1 cellular context compared by ENCODE assay signal in the genomic region with DNA sequence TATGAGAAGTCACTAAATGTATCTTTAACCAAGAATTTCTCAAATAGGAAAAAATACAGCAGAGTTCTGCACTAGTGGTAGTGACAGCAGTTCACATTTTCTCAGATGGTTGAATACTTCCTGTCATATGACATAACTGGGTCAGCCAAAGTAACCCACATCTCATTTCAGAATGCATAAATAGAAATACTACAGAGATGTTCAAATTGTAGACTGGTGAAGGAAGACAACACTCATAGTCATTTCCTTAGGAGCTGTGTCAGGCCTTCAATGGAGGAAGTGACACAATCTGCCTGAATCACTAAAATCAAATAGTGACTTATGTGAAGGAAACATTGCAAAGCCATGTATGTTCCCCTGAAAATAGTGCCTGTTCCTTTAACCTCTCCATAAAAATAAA.
A peak's percentile ranks its signal among the peaks of the same experiment; 100 is the strongest.
TF ChIP-seq lines count a peak whose summit lies in the region.

No MANE protein-coding gene starts in this region.

TF ChIP-seq in GM12878, 131 proteins besides CTCF, POLR2A, EP300 and RAD21 (continued from another document):
- TF ChIP-seq, protein P1, sequence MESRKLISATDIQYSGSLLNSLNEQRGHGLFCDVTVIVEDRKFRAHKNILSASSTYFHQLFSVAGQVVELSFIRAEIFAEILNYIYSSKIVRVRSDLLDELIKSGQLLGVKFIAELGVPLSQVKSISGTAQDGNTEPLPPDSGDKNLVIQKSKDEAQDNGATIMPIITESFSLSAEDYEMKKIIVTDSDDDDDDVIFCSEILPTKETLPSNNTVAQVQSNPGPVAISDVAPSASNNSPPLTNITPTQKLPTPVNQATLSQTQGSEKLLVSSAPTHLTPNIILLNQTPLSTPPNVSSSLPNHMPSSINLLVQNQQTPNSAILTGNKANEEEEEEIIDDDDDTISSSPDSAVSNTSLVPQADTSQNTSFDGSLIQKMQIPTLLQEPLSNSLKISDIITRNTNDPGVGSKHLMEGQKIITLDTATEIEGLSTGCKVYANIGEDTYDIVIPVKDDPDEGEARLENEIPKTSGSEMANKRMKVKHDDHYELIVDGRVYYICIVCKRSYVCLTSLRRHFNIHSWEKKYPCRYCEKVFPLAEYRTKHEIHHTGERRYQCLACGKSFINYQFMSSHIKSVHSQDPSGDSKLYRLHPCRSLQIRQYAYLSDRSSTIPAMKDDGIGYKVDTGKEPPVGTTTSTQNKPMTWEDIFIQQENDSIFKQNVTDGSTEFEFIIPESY (IDR thresholded peaks at IDR 0.05) = no peak
- TF ChIP-seq, protein P2, sequence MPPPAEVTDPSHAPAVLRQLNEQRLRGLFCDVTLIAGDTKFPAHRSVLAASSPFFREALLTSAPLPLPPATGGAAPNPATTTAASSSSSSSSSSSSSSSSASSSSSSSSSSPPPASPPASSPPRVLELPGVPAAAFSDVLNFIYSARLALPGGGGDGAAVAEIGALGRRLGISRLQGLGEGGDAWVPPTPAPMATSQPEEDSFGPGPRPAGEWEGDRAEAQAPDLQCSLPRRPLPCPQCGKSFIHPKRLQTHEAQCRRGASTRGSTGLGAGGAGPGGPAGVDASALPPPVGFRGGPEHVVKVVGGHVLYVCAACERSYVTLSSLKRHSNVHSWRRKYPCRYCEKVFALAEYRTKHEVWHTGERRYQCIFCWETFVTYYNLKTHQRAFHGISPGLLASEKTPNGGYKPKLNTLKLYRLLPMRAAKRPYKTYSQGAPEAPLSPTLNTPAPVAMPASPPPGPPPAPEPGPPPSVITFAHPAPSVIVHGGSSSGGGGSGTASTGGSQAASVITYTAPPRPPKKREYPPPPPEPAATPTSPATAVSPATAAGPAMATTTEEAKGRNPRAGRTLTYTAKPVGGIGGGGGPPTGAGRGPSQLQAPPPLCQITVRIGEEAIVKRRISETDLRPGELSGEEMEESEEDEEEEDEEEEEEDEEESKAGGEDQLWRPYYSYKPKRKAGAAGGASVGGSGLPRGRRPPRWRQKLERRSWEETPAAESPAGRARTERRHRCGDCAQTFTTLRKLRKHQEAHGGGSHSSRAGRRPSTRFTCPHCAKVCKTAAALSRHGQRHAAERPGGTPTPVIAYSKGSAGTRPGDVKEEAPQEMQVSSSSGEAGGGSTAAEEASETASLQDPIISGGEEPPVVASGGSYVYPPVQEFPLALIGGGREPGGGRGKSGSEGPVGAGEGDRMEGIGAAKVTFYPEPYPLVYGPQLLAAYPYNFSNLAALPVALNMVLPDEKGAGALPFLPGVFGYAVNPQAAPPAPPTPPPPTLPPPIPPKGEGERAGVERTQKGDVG (CRISPR knock-in tag; IDR thresholded peaks at IDR 0.05) = no peak
- TF ChIP-seq CEBPB (IDR thresholded peaks at IDR 0.05; ENCODE audit: borderline replicate concordance in 1 of 2, low read depth in 2 of 2, low read length in 2 of 2) (no peak), RAD51 (IDR thresholded peaks at IDR 0.05) (peak; percentile 71), SPI1 (IDR thresholded peaks at IDR 0.05; ENCODE audit: borderline replicate concordance, insufficient read depth, low read depth, low read length) (peak; percentile 57; the same call in 1 of the 2 replicates), NFIC (IDR thresholded peaks at IDR 0.05; ENCODE audit: low read depth, low read length) (peak; percentile 77), WRNIP1 (IDR thresholded peaks at IDR 0.05; ENCODE audit: borderline replicate concordance, low read depth, low read length) (no peak), EZH2 (IDR thresholded peaks at IDR 0.05; ENCODE audit: borderline replicate concordance, control insufficient read depth, low read depth, low read length) (no peak), YY1 (IDR thresholded peaks at IDR 0.05; ENCODE audit: low read depth, low read length) (no peak), CREB1 (IDR thresholded peaks at IDR 0.05; ENCODE audit: low read depth) (peak; percentile 69; the same call in 1 of the 2 replicates), FOXM1 (IDR thresholded peaks at IDR 0.05; ENCODE audit: low read depth, low read length) (no peak), ATF7 (IDR thresholded peaks at IDR 0.05; ENCODE audit: low read depth) (peak; percentile 65; the same call in 1 of the 2 replicates), JUNB (IDR thresholded peaks at IDR 0.05) (peak; percentile 48), KLF5 (IDR thresholded peaks at IDR 0.05; ENCODE audit: partially characterized antibody) (no peak), ETV6 (conservative IDR thresholded peaks at IDR 0.05 in 1 of 2, IDR thresholded peaks at IDR 0.05 in 1 of 2; ENCODE audit: borderline replicate concordance in 1 of 2, low read depth in 1 of 2) (peak in 1 of 2 experiments; percentile 92; a peak in 2 of 4 replicates), SREBF1 (IDR thresholded peaks at IDR 0.05; ENCODE audit: low read length) (no peak), ZNF384 (IDR thresholded peaks at IDR 0.05; ENCODE audit: borderline replicate concordance, low read depth, low read length) (no peak), SMC3 (IDR thresholded peaks at IDR 0.05; ENCODE audit: borderline replicate concordance, low read length) (no peak), MEF2B (IDR thresholded peaks at IDR 0.05; ENCODE audit: partially characterized antibody, poor library complexity, severe bottlenecking) (peak; percentile 60), NR2F1 (conservative IDR thresholded peaks at IDR 0.05) (no peak), SMAD5 (IDR thresholded peaks at IDR 0.05; ENCODE audit: low read depth) (no peak), TAF1 (IDR thresholded peaks at IDR 0.05; ENCODE audit: borderline replicate concordance, low read depth, low read length) (no peak), EGR1 (IDR thresholded peaks at IDR 0.05; ENCODE audit: borderline replicate concordance in 1 of 2, low read depth in 2 of 2, low read length in 2 of 2) (no peak), TCF7 (IDR thresholded peaks at IDR 0.05; ENCODE audit: borderline replicate concordance) (no peak), GATAD2B (conservative IDR thresholded peaks at IDR 0.05; ENCODE audit: low read depth) (no peak), CREM (IDR thresholded peaks at IDR 0.05; ENCODE audit: low read depth) (peak; percentile 64; the same call in 1 of the 2 replicates)
- TF ChIP-seq, protein P3, sequence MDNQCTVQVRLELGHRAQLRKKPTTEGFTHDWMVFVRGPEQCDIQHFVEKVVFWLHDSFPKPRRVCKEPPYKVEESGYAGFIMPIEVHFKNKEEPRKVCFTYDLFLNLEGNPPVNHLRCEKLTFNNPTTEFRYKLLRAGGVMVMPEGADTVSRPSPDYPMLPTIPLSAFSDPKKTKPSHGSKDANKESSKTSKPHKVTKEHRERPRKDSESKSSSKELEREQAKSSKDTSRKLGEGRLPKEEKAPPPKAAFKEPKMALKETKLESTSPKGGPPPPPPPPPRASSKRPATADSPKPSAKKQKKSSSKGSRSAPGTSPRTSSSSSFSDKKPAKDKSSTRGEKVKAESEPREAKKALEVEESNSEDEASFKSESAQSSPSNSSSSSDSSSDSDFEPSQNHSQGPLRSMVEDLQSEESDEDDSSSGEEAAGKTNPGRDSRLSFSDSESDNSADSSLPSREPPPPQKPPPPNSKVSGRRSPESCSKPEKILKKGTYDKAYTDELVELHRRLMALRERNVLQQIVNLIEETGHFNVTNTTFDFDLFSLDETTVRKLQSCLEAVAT (IDR thresholded peaks at IDR 0.05) = no peak
- TF ChIP-seq, protein P4, sequence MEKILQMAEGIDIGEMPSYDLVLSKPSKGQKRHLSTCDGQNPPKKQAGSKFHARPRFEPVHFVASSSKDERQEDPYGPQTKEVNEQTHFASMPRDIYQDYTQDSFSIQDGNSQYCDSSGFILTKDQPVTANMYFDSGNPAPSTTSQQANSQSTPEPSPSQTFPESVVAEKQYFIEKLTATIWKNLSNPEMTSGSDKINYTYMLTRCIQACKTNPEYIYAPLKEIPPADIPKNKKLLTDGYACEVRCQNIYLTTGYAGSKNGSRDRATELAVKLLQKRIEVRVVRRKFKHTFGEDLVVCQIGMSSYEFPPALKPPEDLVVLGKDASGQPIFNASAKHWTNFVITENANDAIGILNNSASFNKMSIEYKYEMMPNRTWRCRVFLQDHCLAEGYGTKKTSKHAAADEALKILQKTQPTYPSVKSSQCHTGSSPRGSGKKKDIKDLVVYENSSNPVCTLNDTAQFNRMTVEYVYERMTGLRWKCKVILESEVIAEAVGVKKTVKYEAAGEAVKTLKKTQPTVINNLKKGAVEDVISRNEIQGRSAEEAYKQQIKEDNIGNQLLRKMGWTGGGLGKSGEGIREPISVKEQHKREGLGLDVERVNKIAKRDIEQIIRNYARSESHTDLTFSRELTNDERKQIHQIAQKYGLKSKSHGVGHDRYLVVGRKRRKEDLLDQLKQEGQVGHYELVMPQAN (conservative IDR thresholded peaks at IDR 0.05) = no peak
